Comparison of ENCODE assay signal across 23 cellular contexts in genomic region chr6:54193560-54193959, GRCh38.
DNase-seq lines count a peak whose midpoint lies in the region; ATAC-seq, FAIRE-seq and TF ChIP-seq lines count a peak whose summit lies in the region.
"Had no signal": no experiment of that assay in that cellular context is flagged by ENCODE, and none has a peak within 500 bp of the region (broad histone marks: within the 10 kb centered on the region; RNA-seq: fewer than 3 reads in every experiment).

No MANE protein-coding gene starts in this region.

- no peaks in the 10 kb centered on the region for H3K27me3 Mint-ChIP-seq in progenitor cell of endocrine pancreas
- H3K27me3 Mint-ChIP-seq: activated CD4-positive, alpha-beta memory T cell treated with anti-CD3 and anti-CD28 coated beads, Interleukin-2, amount 10 ng/mL, durations not matched to agents 7 days and 5 days; activated naive CD8-positive, alpha-beta T cell; CD4-positive, alpha-beta memory T cell; naive B cell had no signal

- no peaks in the 10 kb centered on the region for H3K9me1 ChIP-seq in endothelial cell of umbilical vein (replicated peaks; ENCODE audit: control insufficient read depth, extremely low read depth, insufficient read depth, low read length)

- H3K79me2 ChIP-seq in endothelial cell of umbilical vein (ENCODE audit: control insufficient read depth, insufficient read depth, low read length): no peaks in the 10 kb centered on the region

- POLR2A ChIA-PET in endothelial cell of umbilical vein (lab: Charles Lee): interaction anchor here (0.5 to 1.0 kb wide), 3 partner anchors 51 to 459 kb away, joined by 3 to 4 read pairs (median 4); no protein-coding TSS in a partner anchor

- no peaks in the 10 kb centered on the region for H4K20me1 ChIP-seq in endothelial cell of umbilical vein (replicated peaks; ENCODE audit: control insufficient read depth, extremely low read depth, insufficient read depth, low read length)

- H3K36me3 Mint-ChIP-seq in progenitor cell of endocrine pancreas (ENCODE audit: insufficient read depth): no peaks in the 10 kb centered on the region
- H3K36me3 Mint-ChIP-seq: activated naive CD8-positive, alpha-beta T cell; CD4-positive, alpha-beta memory T cell; naive B cell had no signal

- no peak for DNase-seq in heart left ventricle
- no peak for DNase-seq in Right ventricle myocardium inferior (ENCODE audit: missing footprints)
- DNase-seq in endothelial cell of umbilical vein (ENCODE audit: low read depth, low spot score): peak; percentile 96
- DNase-seq in myocyte (ENCODE audit: low read depth): peak; percentile 16
- no peak for DNase-seq in tibial artery
- DNase-seq in progenitor cell of endocrine pancreas (ENCODE audit: low spot score, unreplicated experiment): no peak
- DNase-seq in activated CD4-positive, alpha-beta T cell treated with anti-CD3 and anti-CD28 coated beads for 48 hours: no peak
- DNase-seq in NCI-H1930 (lab: John Stamatoyannopoulos, UW): no peak
- DNase-seq: activated CD4-positive, alpha-beta memory T cell treated with anti-CD3 and anti-CD28 coated beads, Interleukin-2, amount 10 ng/mL, durations not matched to agents 7 days and 5 days; activated T-cell treated with anti-CD3 and anti-CD28 coated beads, Interleukin-2, amount 50 U/mL, for 4 hours; CD4-positive, alpha-beta memory T cell; effector CD8-positive, alpha-beta T cell; hippocampal formation; left cardiac atrium; naive B cell; NK-92 treated with Interleukin-12 subunit alpha and Interleukin-12 subunit beta, amount 100 ng/mL, for 24 hours; stomach; T-helper 1 cell had no signal

- H3K4me3 ChIP-seq in heart left ventricle (no peak overlapping the region), endothelial cell of umbilical vein (replicated peaks in 1 of 3; ENCODE audit: insufficient read depth in 1 of 3, low read depth in 1 of 3, low read length in 3 of 3) (peak overlapping the region in 1 of 3 experiments; percentile 23), tibial artery (no peak overlapping the region)
- H3K4me3 ChIP-seq: A549, stomach had no signal

- H3K4me2 ChIP-seq in endothelial cell of umbilical vein (ENCODE audit: insufficient read depth, low read length): peak overlapping the region; percentile 92
- H3K4me2 ChIP-seq: A549 had no signal

- dilution Hi-C loops in endothelial cell of umbilical vein (cut with MboI; ENCODE audit: extremely low pct_ligation_motif_present, low sequenced_read_pairs): no loop called here

- peak; percentile 89 for FAIRE-seq in endothelial cell of umbilical vein (lab: Jason Lieb, UNC)
- FAIRE-seq: A549, bronchial epithelial cell, HepG2 had no signal

- H3K4me1 ChIP-seq in heart left ventricle (peaks cover 0 to 21% (median 9%) of the 10 kb centered on the region in 12 donors), endothelial cell of umbilical vein (ENCODE audit: control insufficient read depth, extremely low read depth, insufficient read depth, low read length) (peaks cover 25% of the 10 kb centered on the region), tibial artery (peaks cover 0 to 25% (median 7%) of the 10 kb centered on the region in 4 donors)
- H3K4me1 ChIP-seq: A549, stomach had no signal

- TF ChIP-seq CTCF in heart left ventricle (IDR thresholded peaks at IDR 0.05): no peak
- no peak for TF ChIP-seq CTCF in endothelial cell of umbilical vein (IDR thresholded peaks at IDR 0.05; ENCODE audit: extremely low read depth in 1 of 2, insufficient read depth in 1 of 2, low read depth in 1 of 2, low read length in 2 of 2)
- no peak for TF ChIP-seq CTCF in tibial artery (IDR thresholded peaks at IDR 0.05)
- no peak for TF ChIP-seq CTCF in progenitor cell of endocrine pancreas (IDR thresholded peaks at IDR 0.05; ENCODE audit: unreplicated experiment)

- H3K27ac Mint-ChIP-seq in progenitor cell of endocrine pancreas: no peak overlapping the region
- H3K27ac Mint-ChIP-seq: activated CD4-positive, alpha-beta memory T cell treated with anti-CD3 and anti-CD28 coated beads, Interleukin-2, amount 10 ng/mL, durations not matched to agents 7 days and 5 days; activated naive CD8-positive, alpha-beta T cell; CD4-positive, alpha-beta memory T cell; naive B cell had no signal

- H3K27ac ChIP-seq in heart left ventricle (peak overlapping the region in 8 of 12 donors; percentile 3 to 54 (median 22)), endothelial cell of umbilical vein (ENCODE audit: insufficient read depth, low read depth, low read length) (peak overlapping the region; percentile 74), tibial artery (peak overlapping the region; percentile 37 to 50)
- H3K27ac ChIP-seq: A549, stomach, VCaP had no signal

- H2AFZ ChIP-seq in endothelial cell of umbilical vein (ENCODE audit: low read depth, low read length): peak overlapping the region; percentile 68

- H3K9me3 ChIP-seq in heart left ventricle: no peaks in the 10 kb centered on the region
- H3K9me3 ChIP-seq in endothelial cell of umbilical vein (replicated peaks; ENCODE audit: control insufficient read depth, insufficient read depth, low read length): no peaks in the 10 kb centered on the region
- H3K9me3 ChIP-seq in tibial artery: no peaks in the 10 kb centered on the region
- H3K9me3 ChIP-seq: A549, stomach had no signal

- CTCF ChIA-PET in endothelial cell of umbilical vein (lab: Charles Lee): interaction anchor here (0.7 to 2.3 kb wide), 5 partner anchors 11 to 524 kb away, joined by 4 to 10 read pairs (median 5); no protein-coding TSS in a partner anchor

- H3K9me3 Mint-ChIP-seq in progenitor cell of endocrine pancreas (ENCODE audit: low read depth): no peaks in the 10 kb centered on the region
- H3K9me3 Mint-ChIP-seq: activated CD4-positive, alpha-beta memory T cell treated with anti-CD3 and anti-CD28 coated beads, Interleukin-2, amount 10 ng/mL, durations not matched to agents 7 days and 5 days had no signal

- no peaks in the 10 kb centered on the region for H3K4me1 Mint-ChIP-seq in progenitor cell of endocrine pancreas (ENCODE audit: low read depth)
- H3K4me1 Mint-ChIP-seq: activated CD4-positive, alpha-beta memory T cell treated with anti-CD3 and anti-CD28 coated beads, Interleukin-2, amount 10 ng/mL, durations not matched to agents 7 days and 5 days; CD4-positive, alpha-beta memory T cell; naive B cell had no signal

- no peak for TF ChIP-seq POLR2A in heart left ventricle (IDR thresholded peaks at IDR 0.05)
- TF ChIP-seq POLR2A in endothelial cell of umbilical vein (IDR thresholded peaks at IDR 0.05; ENCODE audit: low read depth, low read length): no peak

- peaks cover 0 to 10% (median 0%) of the 10 kb centered on the region in 9 donors for H3K36me3 ChIP-seq in heart left ventricle
- H3K36me3 ChIP-seq in endothelial cell of umbilical vein (ENCODE audit: control insufficient read depth in 2 of 2, extremely low read depth in 1 of 2, insufficient read depth in 2 of 2, low read length in 2 of 2): no peaks in the 10 kb centered on the region
- no peaks in the 10 kb centered on the region for H3K36me3 ChIP-seq in tibial artery
- H3K36me3 ChIP-seq: stomach had no signal

- no peaks in the 10 kb centered on the region for H3K27me3 ChIP-seq in heart left ventricle
- H3K27me3 ChIP-seq in endothelial cell of umbilical vein (ENCODE audit: control insufficient read depth in 2 of 2, insufficient read depth in 2 of 2, low read length in 2 of 2): no peaks in the 10 kb centered on the region
- no peaks in the 10 kb centered on the region for H3K27me3 ChIP-seq in tibial artery
- H3K27me3 ChIP-seq: stomach had no signal

- BruUV-seq in endothelial cell of umbilical vein (replicated peaks; lab: Mats Ljungman, UMichigan): no TSS peak

- H3K4me3 Mint-ChIP-seq in progenitor cell of endocrine pancreas (ENCODE audit: low read depth): no peak overlapping the region
- H3K4me3 Mint-ChIP-seq: activated CD4-positive, alpha-beta memory T cell treated with anti-CD3 and anti-CD28 coated beads, Interleukin-2, amount 10 ng/mL, durations not matched to agents 7 days and 5 days; activated naive CD8-positive, alpha-beta T cell; activated T-cell treated with anti-CD3 and anti-CD28 coated beads, Interleukin-2, amount 50 U/mL, for 4 hours; CD4-positive, alpha-beta memory T cell; naive B cell had no signal

- intact Hi-C loops in heart left ventricle (cut with DNase I): no loop called here
- intact Hi-C loops in Right ventricle myocardium inferior (cut with DNase I): no loop called here
- intact Hi-C loops in endothelial cell of umbilical vein (cut with micrococcal nuclease): loop anchor here (1.0 to 5.0 kb wide), 6 partner anchors 49 to 646 kb away; partner anchors contain the start of gene GCLC
- intact Hi-C loops in tibial artery (cut with DNase I; ENCODE audit: low total_unique reads): no loop called here

- peak in 2 of 4 donors; percentile 33 to 44 for ATAC-seq in heart left ventricle
- no peak for ATAC-seq in Right ventricle myocardium inferior
- ATAC-seq: A549; activated T-cell treated with anti-CD3 and anti-CD28 coated beads, Interleukin-2, amount 50 U/mL, for 4 hours; HepG2 had no signal

- peak overlapping the region; percentile 67 for H3K9ac ChIP-seq in endothelial cell of umbilical vein (replicated peaks; ENCODE audit: extremely low read depth, insufficient read depth, low read length)

- WGBS in heart left ventricle, 4 donors: 51 to 66% (median 53%) methylated on average over 3 of the region's 3 CpGs

TF ChIP-seq in endothelial cell of umbilical vein, 7 proteins besides CTCF, POLR2A, EP300 and RAD21:
- TF ChIP-seq JUN (IDR thresholded peaks at IDR 0.05; ENCODE audit: borderline replicate concordance, insufficient read depth, insufficient read length, low read depth): peak; percentile 57
- TF ChIP-seq EZH2 (IDR thresholded peaks at IDR 0.05; ENCODE audit: borderline replicate concordance, low read depth, low read length, severe bottlenecking): no peak
- TF ChIP-seq FOS (IDR thresholded peaks at IDR 0.05; ENCODE audit: borderline replicate concordance, insufficient read depth, low read length): no peak
- no peak for TF ChIP-seq MYC (IDR thresholded peaks at IDR 0.05; ENCODE audit: low read depth, low read length)
- TF ChIP-seq MAX (IDR thresholded peaks at IDR 0.05; ENCODE audit: insufficient read depth, insufficient read length): no peak
- TF ChIP-seq POLR2AphosphoS5 (IDR thresholded peaks at IDR 0.05; ENCODE audit: insufficient read depth, low read depth, low read length): peak; percentile 38
- peak; percentile 63 for TF ChIP-seq GATA2 (IDR thresholded peaks at IDR 0.05; ENCODE audit: insufficient read depth, insufficient read length, low read depth, low read length)

Comparison
In these comparisons a context has a peak if more than half of its experiments do, and no peak if none do; other contexts are left out.
1. DNase-seq: peak in endothelial cell of umbilical vein (single experiment) and myocyte (single experiment); none in heart left ventricle (0 of 5), Right ventricle myocardium inferior (single experiment), tibial artery (0 of 2), progenitor cell of endocrine pancreas (single experiment), activated CD4-positive, alpha-beta T cell treated with anti-CD3 and anti-CD28 coated beads for 48 hours (single experiment) and NCI-H1930 (0 of 2).
2. H3K27ac ChIP-seq: peak in every context shown above with its lines; median percentile 74 in endothelial cell of umbilical vein; 44 in tibial artery; 22 in heart left ventricle.